17 cellular contexts compared by ENCODE assay signal in genomic region chr12:75571651-75572050, GRCh38.
DNase-seq lines count a peak whose midpoint lies in the region; ATAC-seq and TF ChIP-seq lines count a peak whose summit lies in the region.
"Had no signal": no experiment of that assay in that cellular context is flagged by ENCODE, and none has a peak within 500 bp of the region (broad histone marks: within the 10 kb centered on the region; RNA-seq: fewer than 3 reads in every experiment).

No MANE protein-coding gene starts in this region.

- no peak for TF ChIP-seq CTCF in left ventricle myocardium inferior (IDR thresholded peaks at IDR 0.05; ENCODE audit: borderline replicate concordance)
- TF ChIP-seq CTCF in heart left ventricle (IDR thresholded peaks at IDR 0.05): no peak
- no peak for TF ChIP-seq CTCF in body of pancreas (IDR thresholded peaks at IDR 0.05)
- TF ChIP-seq CTCF in tibial nerve (IDR thresholded peaks at IDR 0.05): no peak
- no peak for TF ChIP-seq CTCF in right lobe of liver (IDR thresholded peaks at IDR 0.05)

- DNase-seq in left ventricle myocardium inferior (no peak), heart left ventricle (no peak), body of pancreas (peak in 1 of 4 donors; percentile 7), kidney tubule cell (ENCODE audit: low spot score) (peak; percentile 39), tibial nerve (ENCODE audit: low spot score in 2 of 2) (no peak), cerebellum (ENCODE audit: low spot score) (no peak), right lobe of liver (no peak)
- DNase-seq in activated CD4-positive, alpha-beta memory T cell treated with anti-CD3 and anti-CD28 coated beads for 36 hours: no peak
- DNase-seq: CD8-positive, alpha-beta memory T cell; EL; H7; Karpas-422; NCI-H1694 treated with DMSO at 0.1 percent for 48 hours; NCI-H446; NCI-H526; Peyer's patch had no signal

- no peak overlapping the region for H3K4me3 Mint-ChIP-seq in activated CD4-positive, alpha-beta memory T cell treated with anti-CD3 and anti-CD28 coated beads for 36 hours
- H3K4me3 Mint-ChIP-seq: CD8-positive, alpha-beta memory T cell had no signal

- no peaks in the 10 kb centered on the region for H3K9me3 Mint-ChIP-seq in activated CD4-positive, alpha-beta memory T cell treated with anti-CD3 and anti-CD28 coated beads for 36 hours
- H3K9me3 Mint-ChIP-seq: CD8-positive, alpha-beta memory T cell had no signal

- POLR2A ChIA-PET in activated CD4-positive, alpha-beta memory T cell treated with anti-CD3 and anti-CD28 coated beads for 36 hours (lab: Charles Lee): no interaction called here

- TF ChIP-seq POLR2A in heart left ventricle (IDR thresholded peaks at IDR 0.05) (no peak), body of pancreas (IDR thresholded peaks at IDR 0.05) (no peak), tibial nerve (IDR thresholded peaks at IDR 0.05) (no peak), right lobe of liver (IDR thresholded peaks at IDR 0.05) (no peak)

- TF ChIP-seq EP300 in tibial nerve (IDR thresholded peaks at IDR 0.05): no peak

- intact Hi-C loops in left ventricle myocardium inferior (cut with micrococcal nuclease) (no loop called here), heart left ventricle (cut with DNase I) (no loop called here), body of pancreas (cut with DNase I) (no loop called here), right lobe of liver (cut with DNase I) (no loop called here)
- intact Hi-C loops in activated CD4-positive, alpha-beta memory T cell treated with anti-CD3 and anti-CD28 coated beads for 36 hours (cut with micrococcal nuclease): no loop called here

- ATAC-seq in heart left ventricle: no peak
- peak; percentile 85 for ATAC-seq in body of pancreas
- no peak for ATAC-seq in right lobe of liver

- H3K4me1 ChIP-seq in left ventricle myocardium inferior: peaks cover 3% of the 10 kb centered on the region
- peaks cover 0 to 10% (median 0%) of the 10 kb centered on the region in 12 donors for H3K4me1 ChIP-seq in heart left ventricle
- H3K4me1 ChIP-seq in body of pancreas: no peaks in the 10 kb centered on the region
- peaks cover 0 to 28% (median 2%) of the 10 kb centered on the region in 4 donors for H3K4me1 ChIP-seq in tibial nerve
- H3K4me1 ChIP-seq in right lobe of liver: no peaks in the 10 kb centered on the region
- H3K4me1 ChIP-seq: Peyer's patch had no signal

- H3K4me1 Mint-ChIP-seq in activated CD4-positive, alpha-beta memory T cell treated with anti-CD3 and anti-CD28 coated beads for 36 hours (ENCODE audit: low read depth): no peaks in the 10 kb centered on the region
- H3K4me1 Mint-ChIP-seq: CD8-positive, alpha-beta memory T cell had no signal

- WGBS in heart left ventricle, 4 donors: 46 to 66% (median 57%) methylated on average over 2 of the region's 2 CpGs
- WGBS in body of pancreas, 2 donors: 48 to 60% methylated on average over 2 of the region's 2 CpGs
- 30 to 38% methylated on average over 2 of the region's 2 CpGs for whole genome bisulfite sequencing in tibial nerve, 2 donors
- WGBS in right lobe of liver (ENCODE audit: insufficient coverage, low coverage, low lambda C conversion rate, missing lambda C conversion rate): 63% methylated on average over 2 of the region's 2 CpGs

- H3K4me3 ChIP-seq in left ventricle myocardium inferior (no peak overlapping the region), heart left ventricle (no peak overlapping the region), body of pancreas (no peak overlapping the region), tibial nerve (no peak overlapping the region), right lobe of liver (no peak overlapping the region)
- H3K4me3 ChIP-seq: Peyer's patch had no signal

- H3K27me3 Mint-ChIP-seq in activated CD4-positive, alpha-beta memory T cell treated with anti-CD3 and anti-CD28 coated beads for 36 hours: no peaks in the 10 kb centered on the region
- H3K27me3 Mint-ChIP-seq: CD8-positive, alpha-beta memory T cell had no signal

- no peak overlapping the region for H3K27ac Mint-ChIP-seq in activated CD4-positive, alpha-beta memory T cell treated with anti-CD3 and anti-CD28 coated beads for 36 hours

- CTCF ChIA-PET in activated CD4-positive, alpha-beta memory T cell treated with anti-CD3 and anti-CD28 coated beads for 36 hours (lab: Charles Lee): interaction anchor here (0.7 kb wide), 1 partner anchor 51 kb away, joined by 4 read pairs; no protein-coding TSS in a partner anchor

- no peaks in the 10 kb centered on the region for H3K27me3 ChIP-seq in left ventricle myocardium inferior (ENCODE audit: low read depth)
- H3K27me3 ChIP-seq in heart left ventricle: no peaks in the 10 kb centered on the region
- H3K27me3 ChIP-seq in body of pancreas: no peaks in the 10 kb centered on the region
- no peaks in the 10 kb centered on the region for H3K27me3 ChIP-seq in tibial nerve
- H3K27me3 ChIP-seq in right lobe of liver: no peaks in the 10 kb centered on the region
- H3K27me3 ChIP-seq: Peyer's patch had no signal

- no peaks in the 10 kb centered on the region for H3K36me3 Mint-ChIP-seq in activated CD4-positive, alpha-beta memory T cell treated with anti-CD3 and anti-CD28 coated beads for 36 hours
- H3K36me3 Mint-ChIP-seq: CD8-positive, alpha-beta memory T cell had no signal

- H3K9me3 ChIP-seq in left ventricle myocardium inferior (replicated peaks) (peaks cover 6% of the 10 kb centered on the region), heart left ventricle (no peaks in the 10 kb centered on the region), body of pancreas (no peaks in the 10 kb centered on the region), tibial nerve (no peaks in the 10 kb centered on the region), right lobe of liver (no peaks in the 10 kb centered on the region)
- H3K9me3 ChIP-seq: Peyer's patch had no signal

- H3K27ac ChIP-seq in left ventricle myocardium inferior (replicated peaks) (peak overlapping the region; percentile 30), heart left ventricle (peak overlapping the region in 1 of 12 donors; percentile 20), body of pancreas (peak overlapping the region in 2 of 4 donors; percentile 44 to 66), tibial nerve (peak overlapping the region in 1 of 4 donors; percentile 23), right lobe of liver (no peak overlapping the region)
- H3K27ac ChIP-seq: C4-2B, Peyer's patch had no signal

- H3K36me3 ChIP-seq in left ventricle myocardium inferior: no peaks in the 10 kb centered on the region
- no peaks in the 10 kb centered on the region for H3K36me3 ChIP-seq in heart left ventricle
- no peaks in the 10 kb centered on the region for H3K36me3 ChIP-seq in body of pancreas (replicated peaks in 1 of 2; ENCODE audit: insufficient read depth in 1 of 2, low read depth in 2 of 2)
- H3K36me3 ChIP-seq in tibial nerve: no peaks in the 10 kb centered on the region
- H3K36me3 ChIP-seq in right lobe of liver: no peaks in the 10 kb centered on the region
- H3K36me3 ChIP-seq: Peyer's patch had no signal
